8 cellular contexts compared by ENCODE assay signal in genomic region chr10:72009430-72010081, GRCh38. TPM values are rescaled to one million over a fixed set of nuclear protein-coding genes. Genes with fewer than 3 reads are reported as not detected.
DNase-seq lines count a peak whose midpoint lies in the region; ATAC-seq and TF ChIP-seq lines count a peak whose summit lies in the region.

No MANE protein-coding gene starts in this region.

- WGBS in heart right ventricle, 2 donors = 15 to 17% methylated on average over 12 of the region's 12 CpGs

- DNase-seq in EH (ENCODE audit: low read depth) (peak; percentile 100), amniotic stem cell (lab: John Stamatoyannopoulos, UW) (peak; percentile 89), heart right ventricle (peak; percentile 85 to 90), progenitor cell of endocrine pancreas (ENCODE audit: low spot score, unreplicated experiment) (no peak), NCI-H1105 (lab: John Stamatoyannopoulos, UW) (no peak), NCI-H2171 (lab: John Stamatoyannopoulos, UW) (no peak), NCI-H1105 treated with DMSO at 0.1 percent for 48 hours (lab: John Stamatoyannopoulos, UW) (no peak)
- no peak for DNase-seq in stimulated activated naive CD8-positive, alpha-beta T cell treated with anti-CD3 and anti-CD28 coated beads, Interleukin-15, amount 100 ng/mL, for 72 hours

- TF ChIP-seq CTCF in heart right ventricle (IDR thresholded peaks at IDR 0.05) (no peak), progenitor cell of endocrine pancreas (IDR thresholded peaks at IDR 0.05; ENCODE audit: unreplicated experiment) (no peak)

- peaks cover 0 to 49% (median 24%) of the 10 kb centered on the region in 9 donors for H3K36me3 ChIP-seq in heart right ventricle

- H3K4me1 Mint-ChIP-seq in progenitor cell of endocrine pancreas (ENCODE audit: low read depth) = peaks cover 9% of the 10 kb centered on the region
- H3K4me1 Mint-ChIP-seq in stimulated activated naive CD8-positive, alpha-beta T cell treated with anti-CD3 and anti-CD28 coated beads, Interleukin-15, amount 100 ng/mL, for 72 hours = no peaks in the 10 kb centered on the region

- H3K27ac ChIP-seq in heart right ventricle = peak overlapping the region; percentile 78 to 94 (median 88)

- H3K4me3 Mint-ChIP-seq in progenitor cell of endocrine pancreas (ENCODE audit: low read depth) = no peak overlapping the region
- no peak overlapping the region for H3K4me3 Mint-ChIP-seq in stimulated activated naive CD8-positive, alpha-beta T cell treated with anti-CD3 and anti-CD28 coated beads, Interleukin-15, amount 100 ng/mL, for 72 hours

- H3K27ac Mint-ChIP-seq in progenitor cell of endocrine pancreas = peak overlapping the region; percentile 51
- H3K27ac Mint-ChIP-seq in stimulated activated naive CD8-positive, alpha-beta T cell treated with anti-CD3 and anti-CD28 coated beads, Interleukin-15, amount 100 ng/mL, for 72 hours = peak overlapping the region in 1 of 2 donors; percentile 88

- ATAC-seq in heart right ventricle = peak; percentile 78 to 88 (median 84)
- no peak for ATAC-seq in stimulated activated naive CD8-positive, alpha-beta T cell treated with anti-CD3 and anti-CD28 coated beads, Interleukin-15, amount 100 ng/mL, for 72 hours

- intact Hi-C loops in heart right ventricle (cut with DNase I) = loop anchor here in 4 of 10 donors (5.0 kb wide), 2 partner anchors 42 to 47 kb away; partner anchors contain the start of gene CHST3 (in 2 of the 4)

- H3K4me3 ChIP-seq in heart right ventricle = peak overlapping the region in 1 of 10 donors; percentile 12

- H3K27me3 ChIP-seq in heart right ventricle = no peaks in the 10 kb centered on the region

- H3K9me3 ChIP-seq in heart right ventricle = no peaks in the 10 kb centered on the region

- H3K27me3 Mint-ChIP-seq in progenitor cell of endocrine pancreas = no peaks in the 10 kb centered on the region
- H3K27me3 Mint-ChIP-seq in stimulated activated naive CD8-positive, alpha-beta T cell treated with anti-CD3 and anti-CD28 coated beads, Interleukin-15, amount 100 ng/mL, for 72 hours = no peaks in the 10 kb centered on the region

- peaks cover 11% of the 10 kb centered on the region for H3K36me3 Mint-ChIP-seq in progenitor cell of endocrine pancreas (ENCODE audit: insufficient read depth)

- H3K4me1 ChIP-seq in heart right ventricle = peaks cover 33 to 80% (median 60%) of the 10 kb centered on the region in 9 donors

- H3K9me3 Mint-ChIP-seq in progenitor cell of endocrine pancreas (ENCODE audit: low read depth) = no peaks in the 10 kb centered on the region
- H3K9me3 Mint-ChIP-seq in stimulated activated naive CD8-positive, alpha-beta T cell treated with anti-CD3 and anti-CD28 coated beads, Interleukin-15, amount 100 ng/mL, for 72 hours = no peaks in the 10 kb centered on the region

RNA-seq across cellular contexts. Expression of gene CHST3, which starts 45.4 kb away (rescaled TPM):
- total RNA-seq in heart right ventricle (10 to 100 TPM; 14.5 to 28.7 (median 21.3) TPM), progenitor cell of endocrine pancreas (12.9 and 14.1 TPM in 2 replicates)
- 10 to 100 TPM in 1 of 2 donors, 1 to 10 TPM in 1; 6.3 to 12.0 TPM for polyA plus RNA-seq in heart right ventricle

Comparison
In these comparisons a context has a peak if more than half of its experiments do, and no peak if none do; other contexts are left out.
1. DNase-seq: peak in EH (single experiment), amniotic stem cell (single experiment) and heart right ventricle (2 of 2); none in progenitor cell of endocrine pancreas (single experiment), NCI-H1105 (single experiment), NCI-H2171 (single experiment), stimulated activated naive CD8-positive, alpha-beta T cell treated with anti-CD3 and anti-CD28 coated beads, Interleukin-15, amount 100 ng/mL, for 72 hours (0 of 2) and NCI-H1105 treated with DMSO at 0.1 percent for 48 hours (single experiment).